In the genomic region with DNA sequence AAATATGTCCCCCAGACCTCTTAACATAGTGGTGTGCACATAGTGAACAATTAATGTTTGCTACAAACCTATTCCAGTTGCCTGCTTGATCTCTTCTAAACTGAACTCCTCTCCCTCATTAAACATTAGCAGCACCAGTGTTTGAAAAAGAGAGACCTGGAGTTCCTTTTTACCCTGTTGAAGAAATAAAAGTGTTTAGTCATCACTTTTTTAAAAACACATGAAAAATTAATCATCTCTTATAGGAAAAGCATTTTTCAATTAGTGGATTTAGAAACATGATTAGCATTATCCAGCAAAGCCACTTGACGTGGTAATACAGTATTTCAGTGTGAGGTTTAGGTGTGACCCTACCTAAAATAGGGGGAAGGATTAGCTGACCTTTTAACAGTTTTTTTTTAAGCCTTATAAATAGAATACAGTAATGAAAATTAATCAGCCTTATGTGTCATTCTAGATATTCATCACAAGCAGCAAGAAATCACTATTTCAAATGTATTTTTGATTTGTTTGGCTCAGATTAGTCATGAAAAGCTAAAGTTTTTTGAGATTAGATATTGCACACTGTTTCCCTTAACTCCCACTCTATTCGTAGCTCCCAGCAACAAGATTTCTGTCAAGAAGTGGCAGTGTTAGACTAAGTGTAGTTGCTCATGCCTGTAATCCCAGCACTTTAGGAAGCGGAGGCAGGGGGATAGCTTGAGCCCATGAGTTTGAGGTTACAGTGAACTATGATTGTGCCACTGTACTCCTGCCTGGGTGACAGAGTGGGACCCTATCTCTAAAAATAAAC, we compare ENCODE assay signal across 23 cellular contexts.
"Had no signal": no experiment of that assay in that cellular context is flagged by ENCODE, and none has a peak within 500 bp of the region (broad histone marks: within the 10 kb centered on the region; RNA-seq: fewer than 3 reads in every experiment).

No MANE protein-coding gene starts in this region.

- FAIRE-seq: colon, endometrium, urothelium cell line had no signal

- H3K4me3 ChIP-seq: esophagus squamous epithelium, heart right ventricle, left ventricle myocardium inferior, lung, skin epidermis, thoracic aorta had no signal

- DNase-seq: activated CD4-positive, alpha-beta T cell treated with anti-CD3 and anti-CD28 coated beads for 36 hours; activated CD4-positive, alpha-beta T cell treated with anti-CD3 and anti-CD28 coated beads, Interleukin-2, amount 50 U/mL, for 48 hours; activated CD8-positive, alpha-beta memory T cell treated with anti-CD3 and anti-CD28 coated beads, Interleukin-2, amount 50 U/mL, for 48 hours; activated naive CD4-positive, alpha-beta T cell treated with Interleukin-2 at 50 U/mL for 16 hours; activated T-cell treated with anti-CD3 and anti-CD28 coated beads, Interleukin-2, amount 50 U/mL, for 48 hours; effector CD8-positive, alpha-beta T cell; esophagus squamous epithelium; foreskin melanocyte; heart right ventricle; left ventricle myocardium inferior; mesendoderm; stimulated activated CD4-positive, alpha-beta T cell treated with anti-CD3 and anti-CD28 coated beads, Interleukin-12 subunit alpha, Interleukin-12 subunit beta, amount 100 ng/mL, for 4 hours; stimulated activated CD4-positive, alpha-beta T cell treated with anti-CD3 and anti-CD28 coated beads, Interleukin-4, amount 100 ng/mL, for 1 hour; T-helper 2 cell; trophoblast cell had no signal

- H3K27me3 ChIP-seq: esophagus squamous epithelium, heart right ventricle had no signal

- H3K4me1 ChIP-seq: esophagus squamous epithelium, left ventricle myocardium inferior had no signal

- H3K27ac ChIP-seq: epithelial cell of prostate, esophagus squamous epithelium, heart right ventricle, left ventricle myocardium inferior, skin epidermis, thoracic aorta had no signal

- H3K9me3 ChIP-seq: esophagus squamous epithelium, heart right ventricle, left ventricle myocardium inferior, thoracic aorta had no signal

- ATAC-seq: activated CD4-positive, alpha-beta T cell treated with anti-CD3 and anti-CD28 coated beads for 36 hours; heart right ventricle; sciatic nerve had no signal
